In the genomic region with DNA sequence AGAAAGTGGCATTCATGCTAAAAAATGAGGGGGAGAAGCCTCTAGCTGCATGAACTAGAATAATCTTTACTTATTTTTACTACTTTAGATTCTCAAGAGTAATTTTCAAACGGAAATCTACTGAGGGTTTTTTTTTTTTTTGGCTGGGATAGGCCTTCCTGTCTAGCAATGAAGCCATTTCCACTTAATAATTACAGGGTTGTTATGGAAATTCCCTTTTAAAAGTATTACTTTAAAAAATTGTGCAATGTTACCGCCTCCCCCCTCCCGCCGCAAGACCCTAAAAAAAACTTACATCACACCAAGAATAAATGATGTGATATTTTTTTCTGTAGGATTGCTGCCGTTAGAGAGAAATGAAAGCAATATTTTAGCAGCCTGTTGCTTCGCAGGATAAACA, we compare ENCODE assay signal across 2 cellular contexts.
TF ChIP-seq lines count a peak whose summit lies in the region.

No MANE protein-coding gene starts in this region.

TF ChIP-seq in liver, 16 proteins besides CTCF, POLR2A, EP300 and RAD21:
- TF ChIP-seq FOXA1 (IDR thresholded peaks at IDR 0.05) (no peak), RXRA (IDR thresholded peaks at IDR 0.05) (no peak)

TF ChIP-seq in HepG2, 621 proteins besides CTCF, POLR2A, EP300 and RAD21:
- no peak for TF ChIP-seq ZNF205 (CRISPR knock-in tag; IDR thresholded peaks at IDR 0.05)
- no peak for TF ChIP-seq ZNF296 (CRISPR knock-in tag; conservative IDR thresholded peaks at IDR 0.05)
- no peak for TF ChIP-seq ZKSCAN1 (IDR thresholded peaks at IDR 0.05; ENCODE audit: low read length)
- no peak for TF ChIP-seq HDAC6 (IDR thresholded peaks at IDR 0.05; ENCODE audit: low read depth, low read length)
- TF ChIP-seq, protein P1, sequence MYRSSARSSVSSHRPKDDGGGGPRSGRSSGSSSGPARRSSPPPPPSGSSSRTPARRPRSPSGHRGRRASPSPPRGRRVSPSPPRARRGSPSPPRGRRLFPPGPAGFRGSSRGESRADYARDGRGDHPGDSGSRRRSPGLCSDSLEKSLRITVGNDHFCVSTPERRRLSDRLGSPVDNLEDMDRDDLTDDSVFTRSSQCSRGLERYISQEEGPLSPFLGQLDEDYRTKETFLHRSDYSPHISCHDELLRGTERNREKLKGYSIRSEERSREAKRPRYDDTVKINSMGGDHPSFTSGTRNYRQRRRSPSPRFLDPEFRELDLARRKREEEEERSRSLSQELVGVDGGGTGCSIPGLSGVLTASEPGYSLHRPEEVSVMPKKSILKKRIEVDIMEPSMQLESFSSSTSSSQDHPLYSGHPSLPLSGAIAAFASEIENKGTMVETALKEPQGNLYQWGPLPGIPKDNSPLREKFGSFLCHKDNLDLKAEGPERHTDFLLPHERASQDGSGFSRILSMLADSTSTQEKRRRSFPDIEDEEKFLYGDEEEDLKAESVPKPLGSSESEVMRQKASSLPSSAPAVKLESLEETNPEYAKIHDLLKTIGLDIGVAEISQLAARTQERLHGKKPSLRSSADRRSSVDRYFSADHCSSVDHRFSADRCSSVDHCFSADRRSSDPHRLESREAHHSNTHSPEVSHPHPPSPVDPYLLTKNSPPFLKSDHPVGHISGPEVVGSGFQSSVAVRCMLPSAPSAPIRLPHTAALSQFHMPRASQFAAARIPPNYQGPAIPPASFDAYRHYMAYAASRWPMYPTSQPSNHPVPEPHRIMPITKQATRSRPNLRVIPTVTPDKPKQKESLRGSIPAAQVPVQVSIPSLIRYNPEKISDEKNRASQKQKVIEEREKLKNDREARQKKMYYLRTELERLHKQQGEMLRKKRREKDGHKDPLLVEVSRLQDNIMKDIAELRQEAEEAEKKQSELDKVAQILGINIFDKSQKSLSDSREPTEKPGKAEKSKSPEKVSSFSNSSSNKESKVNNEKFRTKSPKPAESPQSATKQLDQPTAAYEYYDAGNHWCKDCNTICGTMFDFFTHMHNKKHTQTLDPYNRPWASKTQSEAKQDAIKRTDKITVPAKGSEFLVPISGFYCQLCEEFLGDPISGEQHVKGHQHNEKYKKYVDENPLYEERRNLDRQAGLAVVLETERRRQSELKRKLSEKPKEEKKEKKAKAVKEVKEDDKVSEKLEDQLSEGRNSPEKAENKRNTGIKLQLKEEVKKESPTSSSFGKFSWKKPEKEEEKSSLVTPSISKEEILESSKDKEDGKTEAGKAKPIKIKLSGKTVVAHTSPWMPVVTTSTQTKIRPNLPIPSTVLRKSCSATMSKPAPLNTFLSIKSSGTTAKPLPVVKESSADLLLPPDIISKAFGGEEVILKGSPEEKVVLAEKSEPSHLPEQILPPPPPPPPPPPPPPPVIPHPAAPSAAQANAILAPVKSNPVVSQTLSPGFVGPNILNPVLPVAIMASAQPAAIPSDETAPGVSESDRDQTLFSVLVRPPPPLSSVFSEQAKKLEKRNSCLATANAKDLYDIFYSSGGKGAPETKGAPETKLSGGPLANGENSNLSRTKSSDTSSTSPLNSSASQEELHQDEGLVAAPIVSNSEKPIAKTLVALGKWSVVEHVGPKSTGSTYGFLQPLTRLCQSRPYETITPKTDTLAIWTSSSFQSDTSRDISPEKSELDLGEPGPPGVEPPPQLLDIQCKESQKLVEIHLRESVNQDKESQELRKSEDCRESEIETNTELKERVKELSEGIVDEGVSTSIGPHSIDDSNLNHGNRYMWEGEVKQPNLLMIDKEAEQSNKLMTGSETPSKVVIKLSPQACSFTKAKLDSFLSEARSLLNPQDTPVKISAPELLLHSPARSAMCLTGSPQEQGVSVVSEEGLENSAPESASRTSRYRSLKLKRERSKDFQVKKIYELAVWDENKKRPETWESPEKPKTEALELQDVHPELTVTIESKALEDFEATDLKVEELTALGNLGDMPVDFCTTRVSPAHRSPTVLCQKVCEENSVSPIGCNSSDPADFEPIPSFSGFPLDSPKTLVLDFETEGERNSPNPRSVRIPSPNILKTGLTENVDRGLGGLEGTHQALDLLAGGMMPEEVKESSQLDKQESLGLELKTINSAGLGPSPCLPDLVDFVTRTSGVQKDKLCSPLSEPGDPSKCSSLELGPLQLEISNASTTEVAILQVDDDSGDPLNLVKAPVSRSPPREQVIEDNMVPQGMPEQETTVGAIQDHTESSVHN (CRISPR knock-in tag; IDR thresholded peaks at IDR 0.05) = no peak
- TF ChIP-seq ETV6 (CRISPR knock-in tag; conservative IDR thresholded peaks at IDR 0.05) = no peak
- no peak for TF ChIP-seq PHF21A (CRISPR knock-in tag; IDR thresholded peaks at IDR 0.05)
- TF ChIP-seq DR1 (CRISPR knock-in tag; IDR thresholded peaks at IDR 0.05) = no peak
- TF ChIP-seq ZNF777 (CRISPR knock-in tag; IDR thresholded peaks at IDR 0.05) = no peak
- TF ChIP-seq POLR2AphosphoS5 (IDR thresholded peaks at IDR 0.05; ENCODE audit: low read depth, low read length) = no peak
- no peak for TF ChIP-seq KAT7 (CRISPR knock-in tag; IDR thresholded peaks at IDR 0.05; ENCODE audit: borderline replicate concordance)
- no peak for TF ChIP-seq ZNF720 (CRISPR knock-in tag; IDR thresholded peaks at IDR 0.05)
- no peak for TF ChIP-seq ISL2 (CRISPR knock-in tag; IDR thresholded peaks at IDR 0.05)
- TF ChIP-seq, protein P2, sequence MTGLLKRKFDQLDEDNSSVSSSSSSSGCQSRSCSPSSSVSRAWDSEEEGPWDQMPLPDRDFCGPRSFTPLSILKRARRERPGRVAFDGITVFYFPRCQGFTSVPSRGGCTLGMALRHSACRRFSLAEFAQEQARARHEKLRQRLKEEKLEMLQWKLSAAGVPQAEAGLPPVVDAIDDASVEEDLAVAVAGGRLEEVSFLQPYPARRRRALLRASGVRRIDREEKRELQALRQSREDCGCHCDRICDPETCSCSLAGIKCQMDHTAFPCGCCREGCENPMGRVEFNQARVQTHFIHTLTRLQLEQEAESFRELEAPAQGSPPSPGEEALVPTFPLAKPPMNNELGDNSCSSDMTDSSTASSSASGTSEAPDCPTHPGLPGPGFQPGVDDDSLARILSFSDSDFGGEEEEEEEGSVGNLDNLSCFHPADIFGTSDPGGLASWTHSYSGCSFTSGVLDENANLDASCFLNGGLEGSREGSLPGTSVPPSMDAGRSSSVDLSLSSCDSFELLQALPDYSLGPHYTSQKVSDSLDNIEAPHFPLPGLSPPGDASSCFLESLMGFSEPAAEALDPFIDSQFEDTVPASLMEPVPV (CRISPR knock-in tag; IDR thresholded peaks at IDR 0.05) = no peak
- TF ChIP-seq NFATC3 (CRISPR knock-in tag; IDR thresholded peaks at IDR 0.05) = no peak
- TF ChIP-seq, protein P3, sequence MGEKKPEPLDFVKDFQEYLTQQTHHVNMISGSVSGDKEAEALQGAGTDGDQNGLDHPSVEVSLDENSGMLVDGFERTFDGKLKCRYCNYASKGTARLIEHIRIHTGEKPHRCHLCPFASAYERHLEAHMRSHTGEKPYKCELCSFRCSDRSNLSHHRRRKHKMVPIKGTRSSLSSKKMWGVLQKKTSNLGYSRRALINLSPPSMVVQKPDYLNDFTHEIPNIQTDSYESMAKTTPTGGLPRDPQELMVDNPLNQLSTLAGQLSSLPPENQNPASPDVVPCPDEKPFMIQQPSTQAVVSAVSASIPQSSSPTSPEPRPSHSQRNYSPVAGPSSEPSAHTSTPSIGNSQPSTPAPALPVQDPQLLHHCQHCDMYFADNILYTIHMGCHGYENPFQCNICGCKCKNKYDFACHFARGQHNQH (CRISPR knock-in tag; IDR thresholded peaks at IDR 0.05) = no peak
